26 cellular contexts compared by ENCODE assay signal in the genomic region with DNA sequence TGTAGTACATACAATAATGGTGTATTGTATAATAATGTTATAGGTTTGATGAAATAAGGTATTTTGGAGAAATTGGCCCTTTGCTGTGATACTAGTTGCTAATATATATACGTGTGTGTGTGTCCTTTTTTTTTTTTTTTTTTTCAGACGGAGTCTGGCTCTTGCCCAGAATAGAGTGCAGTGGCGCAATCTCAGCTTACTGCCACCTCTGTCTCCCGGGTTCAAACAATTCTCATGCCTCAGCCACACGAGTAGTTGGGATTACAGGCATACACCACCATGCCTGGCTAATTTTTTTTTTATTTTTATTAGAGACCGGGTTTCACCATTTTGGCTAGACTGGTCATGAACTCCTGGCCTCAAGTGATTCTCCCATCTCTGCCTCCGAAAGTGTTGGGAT.
"Had no signal": no experiment of that assay in that cellular context is flagged by ENCODE, and none has a peak within 500 bp of the region (broad histone marks: within the 10 kb centered on the region; RNA-seq: fewer than 3 reads in every experiment).

No MANE protein-coding gene starts in this region.

- DNase-seq: effector CD8-positive, alpha-beta T cell; endodermal cell; foreskin fibroblast; gastrocnemius medialis; heart left ventricle; left cardiac atrium; left ventricle myocardium inferior; lower lobe of right lung; naive thymus-derived CD8-positive, alpha-beta T cell; nephron progenitor cell; nucleus accumbens; sigmoid colon; stimulated activated CD4-positive, alpha-beta T cell treated with anti-CD3 and anti-CD28 coated beads, Interleukin-2, amount 100 ng/mL, for 24 hours; stimulated activated CD4-positive, alpha-beta T cell treated with anti-CD3 and anti-CD28 coated beads, Interleukin-4, amount 100 ng/mL, for 24 hours; stimulated activated naive CD4-positive, alpha-beta T cell treated with Interleukin-2 at 50 U/mL for 16 hours; stomach; thyroid gland; trophoblast cell had no signal

- H3K27me3 ChIP-seq: gastrocnemius medialis, heart left ventricle, hepatocyte, right atrium auricular region, sigmoid colon, stomach, thyroid gland, vagina had no signal

- H3K36me3 ChIP-seq: prostate gland had no signal

- H3K4me3 ChIP-seq: gastrocnemius medialis, heart left ventricle, hepatocyte, left ventricle myocardium inferior, lower lobe of right lung, prostate gland, right atrium auricular region, sigmoid colon, stomach, thyroid gland, vagina had no signal

- ATAC-seq: esophagus mucosa; gastrocnemius medialis; left cardiac atrium; lower lobe of right lung; naive thymus-derived CD8-positive, alpha-beta T cell; stimulated activated effector memory CD8-positive, alpha-beta T cell treated with anti-CD3 and anti-CD28 coated beads, Interleukin-12 subunit alpha, Interleukin-12 subunit beta, amount 100 ng/mL, for 72 hours had no signal

- H3K27ac ChIP-seq: epithelial cell of prostate, heart left ventricle, hepatocyte, left ventricle myocardium inferior, lower lobe of right lung, prostate gland, right atrium auricular region, stomach, thyroid gland, vagina had no signal

- FAIRE-seq: islet of Langerhans had no signal

- H3K9me3 ChIP-seq: gastrocnemius medialis, heart left ventricle, left ventricle myocardium inferior, lower lobe of right lung, prostate gland, right atrium auricular region, sigmoid colon, stomach, thyroid gland, vagina had no signal
